ENCODE assay signal across 10 cellular contexts in the genomic region with DNA sequence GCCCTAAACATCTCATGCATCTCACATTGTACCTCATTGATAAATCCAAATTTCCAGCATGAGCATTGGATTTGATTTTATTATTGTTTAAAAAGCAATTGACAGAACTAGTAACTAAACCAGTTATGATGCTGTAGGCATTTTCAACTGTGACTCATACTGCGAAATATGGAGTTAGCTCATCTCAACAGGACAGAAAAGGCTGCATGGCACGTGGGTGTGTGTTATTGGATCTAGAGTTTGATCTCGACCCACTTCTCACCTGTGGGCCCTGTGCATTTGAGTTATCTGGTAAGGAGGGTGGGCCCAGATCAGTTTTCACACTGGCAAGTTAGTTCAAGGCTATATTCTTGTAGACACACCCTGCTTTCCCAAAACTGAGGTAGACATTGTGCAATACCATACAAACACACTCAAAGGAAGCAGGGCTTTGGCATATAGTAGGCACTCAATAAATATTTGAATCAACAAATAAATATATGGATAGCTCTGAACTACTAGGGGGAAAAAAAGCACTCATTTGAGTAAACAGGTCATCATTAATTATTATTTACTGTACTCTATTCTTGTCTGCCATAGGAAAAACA.
DNase-seq lines count a peak whose midpoint lies in the region; ATAC-seq and TF ChIP-seq lines count a peak whose summit lies in the region.
"Had no signal": no experiment of that assay in that cellular context is flagged by ENCODE, and none has a peak within 500 bp of the region (broad histone marks: within the 10 kb centered on the region; RNA-seq: fewer than 3 reads in every experiment).

No MANE protein-coding gene starts in this region.

- H3K36me3 ChIP-seq in HEK293 (ENCODE audit: control insufficient read depth in 2 of 2, insufficient read depth in 1 of 2, low read length in 2 of 2): peaks cover 0 to 4% of the 10 kb centered on the region in 2 experiments; a peak in 1 of 3 replicates
- peaks cover 6% of the 10 kb centered on the region for H3K36me3 ChIP-seq in adipocyte (ENCODE audit: control insufficient read depth, insufficient read depth, low read length, severe bottlenecking)
- no peaks in the 10 kb centered on the region for H3K36me3 ChIP-seq in Peyer's patch

- ATAC-seq in GM18519 (IDR thresholded peaks at IDR 0.05; ENCODE audit: low FRiP score, unreplicated experiment): no peak

- H3K4me3 ChIP-seq in HEK293 (ENCODE audit: low read depth, low read length) (no peak overlapping the region), adipocyte (ENCODE audit: low read length) (no peak overlapping the region), Peyer's patch (no peak overlapping the region)

- H3K27me3 ChIP-seq in adipocyte (replicated peaks; ENCODE audit: control insufficient read depth, insufficient read depth, low read length): no peaks in the 10 kb centered on the region
- no peaks in the 10 kb centered on the region for H3K27me3 ChIP-seq in Peyer's patch

- CTCF ChIA-PET in HEK293 (lab: Yijun Ruan, JAX): no interaction called here

- H3K27ac ChIP-seq in HEK293 (ENCODE audit: extremely low read depth, low read depth, low read length) (no peak overlapping the region), Peyer's patch (no peak overlapping the region)

- H3K4me1 ChIP-seq in HEK293 (ENCODE audit: control insufficient read depth, insufficient read depth, low read length) (no peaks in the 10 kb centered on the region), adipocyte (ENCODE audit: control insufficient read depth, insufficient read depth, low read length) (peaks cover 17% of the 10 kb centered on the region), Peyer's patch (peaks cover 0 to 11% (median 4%) of the 10 kb centered on the region in 4 donors)

- no peak for TF ChIP-seq POLR2A in Peyer's patch (IDR thresholded peaks at IDR 0.05)

- POLR2A ChIA-PET in HEK293 (lab: Yijun Ruan, JAX): no interaction called here

- H3K9ac ChIP-seq in adipocyte (ENCODE audit: low read length): no peak overlapping the region

- TF ChIP-seq CTCF in HEK293 (tag by site-specific recombination; IDR thresholded peaks at IDR 0.05) (no peak), Peyer's patch (IDR thresholded peaks at IDR 0.05) (no peak)

- H3K9me3 ChIP-seq in HEK293 (ENCODE audit: control insufficient read depth, insufficient read depth, low read depth, low read length): no peaks in the 10 kb centered on the region
- H3K9me3 ChIP-seq in adipocyte (ENCODE audit: control insufficient read depth, low read length): no peaks in the 10 kb centered on the region
- no peaks in the 10 kb centered on the region for H3K9me3 ChIP-seq in Peyer's patch

- peak; percentile 37 for DNase-seq in Ammon's horn (ENCODE audit: low spot score)
- DNase-seq in adipocyte (ENCODE audit: low read depth): peak; percentile 62
- DNase-seq in hepatic stellate cell (ENCODE audit: low spot score): peak; percentile 34
- DNase-seq in activated effector memory CD4-positive, alpha-beta T cell treated with anti-CD3 and anti-CD28 coated beads, Interleukin-2, amount 50 U/mL, for 16 hours: no peak
- DNase-seq in NOMO-1 (lab: John Stamatoyannopoulos, UW; ENCODE audit: unreplicated experiment in 2 of 2): no peak
- no peak for DNase-seq in Peyer's patch
- DNase-seq: NCI-H2107, T1000 had no signal

TF ChIP-seq in HEK293, 187 proteins besides CTCF, POLR2A, EP300 and RAD21:
- TF ChIP-seq HOXC10 (CRISPR knock-in tag; IDR thresholded peaks at IDR 0.05) (no peak), KLF1 (tag by site-specific recombination; IDR thresholded peaks at IDR 0.05) (0 out of 2 replicates have a peak, but pooled peaks have one; percentile 12), ZNF146 (tag by site-specific recombination; IDR thresholded peaks at IDR 0.05) (no peak), ZFHX2 (tag by site-specific recombination; conservative IDR thresholded peaks at IDR 0.05) (peak; percentile 34), EGR2 (tag by site-specific recombination; IDR thresholded peaks at IDR 0.05; ENCODE audit: low read depth) (peak; percentile 65; the same call in 1 of the 2 replicates), ZNF521 (tag by site-specific recombination; IDR thresholded peaks at IDR 0.05) (no peak)

Comparison
In these comparisons a context has a peak if more than half of its experiments do, and no peak if none do; other contexts are left out.
1. DNase-seq: peak in Ammon's horn (single experiment), adipocyte (single experiment) and hepatic stellate cell (single experiment); none in activated effector memory CD4-positive, alpha-beta T cell treated with anti-CD3 and anti-CD28 coated beads, Interleukin-2, amount 50 U/mL, for 16 hours (single experiment), NOMO-1 (0 of 2) and Peyer's patch (0 of 3).